In the genomic region with DNA sequence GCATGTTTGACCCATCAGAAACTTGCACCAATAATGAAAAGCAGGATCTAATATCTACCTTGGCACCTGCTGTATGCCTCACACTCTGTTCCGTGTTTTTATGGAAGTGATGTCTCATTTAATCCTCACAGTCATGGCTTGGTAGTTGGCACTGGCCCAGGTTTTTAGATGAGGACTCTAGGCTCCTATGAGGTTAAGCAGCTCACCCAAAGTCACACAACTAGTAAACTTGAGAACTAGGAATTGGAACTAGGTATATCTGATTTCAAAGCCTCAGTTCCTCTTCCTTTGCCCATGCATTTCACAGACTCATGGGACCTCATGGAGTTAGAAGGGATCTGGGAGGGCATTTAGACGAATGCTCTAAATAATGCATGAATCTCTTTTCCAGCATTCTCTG, we compare ENCODE assay signal across 8 cellular contexts. TPM values are rescaled to one million over a fixed set of nuclear protein-coding genes. Genes with fewer than 3 reads are reported as not detected.
DNase-seq lines count a peak whose midpoint lies in the region; ATAC-seq and TF ChIP-seq lines count a peak whose summit lies in the region.

No MANE protein-coding gene starts in this region.

- H3K4me3 Mint-ChIP-seq in naive thymus-derived CD8-positive, alpha-beta T cell, result no peak overlapping the region

- peak; percentile 57 for DNase-seq in activated CD8-positive, alpha-beta memory T cell treated with anti-CD3 and anti-CD28 coated beads, Interleukin-2, amount 50 U/mL, for 48 hours
- DNase-seq in activated CD8-positive, alpha-beta memory T cell treated with anti-CD3 and anti-CD28 coated beads, Interleukin-2, amount 50 U/mL, for 4 hours, result no peak
- DNase-seq in SKM-1 (lab: John Stamatoyannopoulos, UW; ENCODE audit: unreplicated experiment) (peak; percentile 39), left ventricle myocardium inferior (no peak), suprapubic skin (ENCODE audit: low spot score in 2 of 2) (peak in 1 of 2 donors; percentile 77), activated gamma-delta T cell (lab: John Stamatoyannopoulos, UW) (no peak)
- DNase-seq in naive thymus-derived CD8-positive, alpha-beta T cell, result no peak

- H3K27me3 Mint-ChIP-seq in naive thymus-derived CD8-positive, alpha-beta T cell, result peaks cover 0 to 10% (median 0%) of the 10 kb centered on the region in 5 donors

- H3K4me3 ChIP-seq in left ventricle myocardium inferior (peak overlapping the region; percentile 26), suprapubic skin (no peak overlapping the region)

- H3K4me1 ChIP-seq in left ventricle myocardium inferior (peaks cover 36% of the 10 kb centered on the region), suprapubic skin (peaks cover 26% of the 10 kb centered on the region)

- peak overlapping the region; percentile 91 for H3K27ac ChIP-seq in left ventricle myocardium inferior (replicated peaks)
- peak overlapping the region; percentile 87 for H3K27ac ChIP-seq in suprapubic skin

- H3K9me3 Mint-ChIP-seq in naive thymus-derived CD8-positive, alpha-beta T cell, result peaks cover 0 to 3% (median 0%) of the 10 kb centered on the region in 9 donors

- no peak for TF ChIP-seq POLR2A in suprapubic skin (IDR thresholded peaks at IDR 0.05)

- H3K36me3 ChIP-seq in left ventricle myocardium inferior (no peaks in the 10 kb centered on the region), suprapubic skin (no peaks in the 10 kb centered on the region)

- POLR2A ChIA-PET in naive thymus-derived CD8-positive, alpha-beta T cell (lab: Charles Lee), result interaction anchor here (0.7 to 2.2 kb wide), 3 partner anchors 101 to 583 kb away, joined by 3 to 5 read pairs (median 3); a partner anchor contains a TSS

- no peak for ATAC-seq in HG03342 (IDR thresholded peaks at IDR 0.05; ENCODE audit: unreplicated experiment)
- no peak for ATAC-seq in naive thymus-derived CD8-positive, alpha-beta T cell

- 51% methylated on average over 2 of the region's 2 CpGs for WGBS in suprapubic skin

- H3K4me1 Mint-ChIP-seq in naive thymus-derived CD8-positive, alpha-beta T cell, result peaks cover 0 to 21% (median 8%) of the 10 kb centered on the region in 4 donors

- intact Hi-C loops in left ventricle myocardium inferior (cut with micrococcal nuclease), result no loop called here

- TF ChIP-seq CTCF in left ventricle myocardium inferior (IDR thresholded peaks at IDR 0.05; ENCODE audit: borderline replicate concordance) (no peak), suprapubic skin (IDR thresholded peaks at IDR 0.05) (no peak)

- H3K27me3 ChIP-seq in left ventricle myocardium inferior (ENCODE audit: low read depth), result no peaks in the 10 kb centered on the region
- no peaks in the 10 kb centered on the region for H3K27me3 ChIP-seq in suprapubic skin

- H3K36me3 Mint-ChIP-seq in naive thymus-derived CD8-positive, alpha-beta T cell, result no peaks in the 10 kb centered on the region

- no peak for TF ChIP-seq EP300 in suprapubic skin (IDR thresholded peaks at IDR 0.05)

- H3K9me3 ChIP-seq in left ventricle myocardium inferior (replicated peaks) (no peaks in the 10 kb centered on the region), suprapubic skin (no peaks in the 10 kb centered on the region)

- no peak overlapping the region for H3K27ac Mint-ChIP-seq in naive thymus-derived CD8-positive, alpha-beta T cell

RNA-seq across cellular contexts. Expression of a gene that starts 21.3 kb away (rescaled TPM):
- total RNA-seq in left ventricle myocardium inferior, result 11.4 TPM
- total RNA-seq in suprapubic skin, result 10 to 100 TPM; 21.1 to 78.2 (median 23.5) TPM
- total RNA-seq in naive thymus-derived CD8-positive, alpha-beta T cell, result 10 to 100 TPM; 54.7 to 61.1 TPM
- 10 to 100 TPM; 12.8 to 15.6 (median 13.2) TPM for polyA plus RNA-seq in naive thymus-derived CD8-positive, alpha-beta T cell

Comparison
In these comparisons a context has a peak if more than half of its experiments do, and no peak if none do; other contexts are left out.
1. DNase-seq: peak in activated CD8-positive, alpha-beta memory T cell treated with anti-CD3 and anti-CD28 coated beads, Interleukin-2, amount 50 U/mL, for 48 hours (single experiment) and SKM-1 (single experiment); none in activated CD8-positive, alpha-beta memory T cell treated with anti-CD3 and anti-CD28 coated beads, Interleukin-2, amount 50 U/mL, for 4 hours (single experiment), left ventricle myocardium inferior (single experiment), activated gamma-delta T cell (single experiment) and naive thymus-derived CD8-positive, alpha-beta T cell (0 of 10).